In genomic region chr1:55428944-55429931, GRCh38 we compare ENCODE assay signal across 8 cellular contexts.
A peak's percentile ranks its signal among the peaks of the same experiment; 100 is the strongest.
DNase-seq lines count a peak whose midpoint lies in the region; ATAC-seq and TF ChIP-seq lines count a peak whose summit lies in the region.

No MANE protein-coding gene starts in this region.

- H3K9me3 ChIP-seq in gastroesophageal sphincter, result no peaks in the 10 kb centered on the region

- no peak for TF ChIP-seq EP300 in gastroesophageal sphincter (IDR thresholded peaks at IDR 0.05)

- H3K4me3 ChIP-seq in gastroesophageal sphincter, result no peak overlapping the region

- H3K4me1 ChIP-seq in gastroesophageal sphincter, result peaks cover 0 to 46% (median 8%) of the 10 kb centered on the region in 3 donors

- WGBS in gastroesophageal sphincter (ENCODE audit: low coverage in 1 of 2), 2 donors, result 21 to 59% methylated on average over 4 to 7 of the region's 9 CpGs

- no peak for TF ChIP-seq POLR2A in gastroesophageal sphincter (IDR thresholded peaks at IDR 0.05)

- ATAC-seq in SK-N-SH treated with all-trans-retinoic acid at 6 μM for 48 hours, result peak; percentile 94
- ATAC-seq in gastroesophageal sphincter, result peak; percentile 92
- ATAC-seq in HG03139 (IDR thresholded peaks at IDR 0.05; ENCODE audit: unreplicated experiment), result no peak

- H3K36me3 ChIP-seq in gastroesophageal sphincter, result no peaks in the 10 kb centered on the region

- peak; percentile 100 for DNase-seq in EL
- DNase-seq in renal cortical epithelial cell (ENCODE audit: low read depth), result peak; percentile 99
- DNase-seq in NCI-H1436 (lab: John Stamatoyannopoulos, UW), result no peak
- DNase-seq in NCI-H146 treated with DMSO at 0.1 percent for 48 hours (lab: John Stamatoyannopoulos, UW; ENCODE audit: unreplicated experiment), result no peak
- no peak for DNase-seq in NCI-H526 treated with DMSO at 0.1 percent for 48 hours (lab: John Stamatoyannopoulos, UW)

- TF ChIP-seq CTCF in gastroesophageal sphincter (IDR thresholded peaks at IDR 0.05), result no peak

- peak overlapping the region in 3 of 4 donors; percentile 43 to 50 (median 46) for H3K27ac ChIP-seq in gastroesophageal sphincter

- H3K27me3 ChIP-seq in gastroesophageal sphincter, result no peaks in the 10 kb centered on the region

TF ChIP-seq in SK-N-SH treated with all-trans-retinoic acid at 6 μM for 48 hours, 23 proteins besides CTCF, POLR2A, EP300 and RAD21:
- TF ChIP-seq OSR1 (CRISPR knock-in tag; IDR thresholded peaks at IDR 0.05) (peak; percentile 68; the same call in 1 of the 2 replicates), RARB (CRISPR knock-in tag; IDR thresholded peaks at IDR 0.05) (0 out of 2 replicates have a peak, but pooled peaks have one; percentile 49), ISL1 (CRISPR knock-in tag; IDR thresholded peaks at IDR 0.05) (peak; percentile 86), TCF4 (CRISPR knock-in tag; IDR thresholded peaks at IDR 0.05; ENCODE audit: borderline replicate concordance) (0 out of 2 replicates have a peak, but pooled peaks have one; percentile 10), SNAI2 (CRISPR knock-in tag; IDR thresholded peaks at IDR 0.05) (no peak), TOX (CRISPR knock-in tag; IDR thresholded peaks at IDR 0.05; ENCODE audit: borderline replicate concordance) (peak; percentile 89; the same call in 1 of the 2 replicates), ZNF565 (CRISPR knock-in tag; conservative IDR thresholded peaks at IDR 0.05; ENCODE audit: low read depth) (no peak), GLIS3 (CRISPR knock-in tag; IDR thresholded peaks at IDR 0.05) (no peak), CSDC2 (CRISPR knock-in tag; IDR thresholded peaks at IDR 0.05) (no peak; the same call in 1 of the 2 replicates), PATZ1 (CRISPR knock-in tag; IDR thresholded peaks at IDR 0.05; ENCODE audit: borderline replicate concordance) (peak; percentile 53; the same call in 1 of the 2 replicates), ZFP30 (CRISPR knock-in tag; IDR thresholded peaks at IDR 0.05) (no peak), ZC3H10 (CRISPR knock-in tag; IDR thresholded peaks at IDR 0.05) (peak; percentile 83)
- TF ChIP-seq, protein P1, sequence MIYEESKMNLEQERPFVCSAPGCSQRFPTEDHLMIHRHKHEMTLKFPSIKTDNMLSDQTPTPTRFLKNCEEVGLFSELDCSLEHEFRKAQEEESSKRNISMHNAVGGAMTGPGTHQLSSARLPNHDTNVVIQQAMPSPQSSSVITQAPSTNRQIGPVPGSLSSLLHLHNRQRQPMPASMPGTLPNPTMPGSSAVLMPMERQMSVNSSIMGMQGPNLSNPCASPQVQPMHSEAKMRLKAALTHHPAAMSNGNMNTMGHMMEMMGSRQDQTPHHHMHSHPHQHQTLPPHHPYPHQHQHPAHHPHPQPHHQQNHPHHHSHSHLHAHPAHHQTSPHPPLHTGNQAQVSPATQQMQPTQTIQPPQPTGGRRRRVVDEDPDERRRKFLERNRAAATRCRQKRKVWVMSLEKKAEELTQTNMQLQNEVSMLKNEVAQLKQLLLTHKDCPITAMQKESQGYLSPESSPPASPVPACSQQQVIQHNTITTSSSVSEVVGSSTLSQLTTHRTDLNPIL (CRISPR knock-in tag; IDR thresholded peaks at IDR 0.05; ENCODE audit: low read depth), result peak; percentile 81; the same call in 1 of the 2 replicates

Comparison
In these comparisons a context has a peak if more than half of its experiments do, and no peak if none do; other contexts are left out.
1. DNase-seq: peak in EL (single experiment) and renal cortical epithelial cell (single experiment); none in NCI-H1436 (single experiment), NCI-H146 treated with DMSO at 0.1 percent for 48 hours (single experiment) and NCI-H526 treated with DMSO at 0.1 percent for 48 hours (single experiment).